ENCODE assay signal across 8 cellular contexts in genomic region chr6:35737413-35738211, GRCh38. TPM values are rescaled to one million over a fixed set of nuclear protein-coding genes. Genes with fewer than 3 reads are reported as not detected.
DNase-seq lines count a peak whose midpoint lies in the region; ATAC-seq lines count a peak whose summit lies in the region.

No MANE protein-coding gene starts in this region.

- H3K9me3 Mint-ChIP-seq in T-cell = no peaks in the 10 kb centered on the region
- H3K9me3 Mint-ChIP-seq in natural killer cell treated with Interleukin-12 subunit alpha and Interleukin-12 subunit beta and Interleukin-15 and Interleukin-18, amount 100 ng/mL, for 72 hours = no peaks in the 10 kb centered on the region

- peak overlapping the region; percentile 79 to 90 for H3K27ac Mint-ChIP-seq in T-cell
- peak overlapping the region in 1 of 2 donors; percentile 53 for H3K27ac Mint-ChIP-seq in natural killer cell treated with Interleukin-12 subunit alpha and Interleukin-12 subunit beta and Interleukin-15 and Interleukin-18, amount 100 ng/mL, for 72 hours

- DNase-seq in AML-193 (lab: John Stamatoyannopoulos, UW) (peak; percentile 92 to 93), GM19238 (ENCODE audit: insufficient read length, low spot score) (peak; percentile 45), NCI-H2029 (lab: John Stamatoyannopoulos, UW) (peak; percentile 65), T-cell (peak in 2 of 34 experiments; percentile 42 to 46), epidermal melanocyte (ENCODE audit: insufficient read length, low spot score) (peak; percentile 79)
- no peak for DNase-seq in natural killer cell treated with Interleukin-12 subunit alpha and Interleukin-12 subunit beta and Interleukin-15 and Interleukin-18, amount 100 ng/mL, for 72 hours (ENCODE audit: low spot score)

- peak; percentile 67 to 73 (median 70) for ATAC-seq in T-cell (replicated peaks in 1 of 4)
- ATAC-seq in natural killer cell treated with Interleukin-12 subunit alpha and Interleukin-12 subunit beta and Interleukin-15 and Interleukin-18, amount 100 ng/mL, for 72 hours = peak; percentile 60 to 76
- ATAC-seq in GM21526 (IDR thresholded peaks at IDR 0.05; ENCODE audit: low FRiP score, unreplicated experiment) = no peak
- ATAC-seq in GM21576 (IDR thresholded peaks at IDR 0.05; ENCODE audit: unreplicated experiment) = no peak

- POLR2A ChIA-PET in T-cell (lab: Charles Lee) = interaction anchor here in 1 of 2 donors (1.3 kb wide), 1 partner anchor 136 kb away, joined by 3 read pairs; no protein-coding TSS in a partner anchor

- peak overlapping the region in 1 of 3 donors; percentile 60 for H3K4me3 Mint-ChIP-seq in T-cell
- H3K4me3 Mint-ChIP-seq in natural killer cell treated with Interleukin-12 subunit alpha and Interleukin-12 subunit beta and Interleukin-15 and Interleukin-18, amount 100 ng/mL, for 72 hours = no peak overlapping the region

- CTCF ChIA-PET in T-cell (lab: Charles Lee) = interaction anchor here (0.6 to 2.7 kb wide), 31 partner anchors 10 to 434 kb away, joined by 3 to 51 read pairs (median 4); partner anchors contain the start of gene FKBP5 (in 1 of the 2)

- peaks cover 0 to 2% of the 10 kb centered on the region in 2 donors for H3K27me3 Mint-ChIP-seq in T-cell
- H3K27me3 Mint-ChIP-seq in natural killer cell treated with Interleukin-12 subunit alpha and Interleukin-12 subunit beta and Interleukin-15 and Interleukin-18, amount 100 ng/mL, for 72 hours = no peaks in the 10 kb centered on the region

- peaks cover 43 to 49% (median 46%) of the 10 kb centered on the region in 3 donors for H3K4me1 Mint-ChIP-seq in T-cell
- peaks cover 11 to 16% of the 10 kb centered on the region in 2 donors for H3K4me1 Mint-ChIP-seq in natural killer cell treated with Interleukin-12 subunit alpha and Interleukin-12 subunit beta and Interleukin-15 and Interleukin-18, amount 100 ng/mL, for 72 hours (ENCODE audit: low read depth in 2 of 2)

- H3K36me3 Mint-ChIP-seq in T-cell = no peaks in the 10 kb centered on the region
- no peaks in the 10 kb centered on the region for H3K36me3 Mint-ChIP-seq in natural killer cell treated with Interleukin-12 subunit alpha and Interleukin-12 subunit beta and Interleukin-15 and Interleukin-18, amount 100 ng/mL, for 72 hours

RNA-seq across cellular contexts. Expression of gene ARMC12, which starts 0.8 kb away (rescaled TPM):
- total RNA-seq in T-cell = 1 to 10 TPM in 2 of 5 donors, under 1 TPM in 3; 0.63 to 1.8 (median 0.90) TPM
- not detected for total RNA-seq in natural killer cell treated with Interleukin-12 subunit alpha and Interleukin-12 subunit beta and Interleukin-15 and Interleukin-18, amount 100 ng/mL, for 72 hours

RNA-seq across cellular contexts. Expression of gene CLPSL2, which starts 38.8 kb away (rescaled TPM):
- total RNA-seq in T-cell = not detected
- not detected for total RNA-seq in natural killer cell treated with Interleukin-12 subunit alpha and Interleukin-12 subunit beta and Interleukin-15 and Interleukin-18, amount 100 ng/mL, for 72 hours

RNA-seq across cellular contexts. Expression of gene CLPSL1, which starts 43.2 kb away (rescaled TPM):
- total RNA-seq in T-cell = not detected
- not detected for total RNA-seq in natural killer cell treated with Interleukin-12 subunit alpha and Interleukin-12 subunit beta and Interleukin-15 and Interleukin-18, amount 100 ng/mL, for 72 hours

RNA-seq across cellular contexts. Expression of gene FKBP5, which starts 48.9 kb away (rescaled TPM):
- 100 to 1,000 TPM in 1 of 5 donors, 10 to 100 TPM in 4; 61.4 to 130 (median 63.9) TPM for total RNA-seq in T-cell
- 10 to 100 TPM; 14.1 to 32.5 TPM for total RNA-seq in natural killer cell treated with Interleukin-12 subunit alpha and Interleukin-12 subunit beta and Interleukin-15 and Interleukin-18, amount 100 ng/mL, for 72 hours

RNA-seq across cellular contexts. Expression of gene CLPS, which starts 59.5 kb away (rescaled TPM):
- total RNA-seq in T-cell = 1 to 10 TPM in 3 of 5 donors, not detected in 2; 5.9 to 8.2 (median 6.2) TPM
- total RNA-seq in natural killer cell treated with Interleukin-12 subunit alpha and Interleukin-12 subunit beta and Interleukin-15 and Interleukin-18, amount 100 ng/mL, for 72 hours = not detected

Comparison
In these comparisons a context has a peak if more than half of its experiments do, and no peak if none do; other contexts are left out.
1. ATAC-seq: peak in T-cell (4 of 4) and natural killer cell treated with Interleukin-12 subunit alpha and Interleukin-12 subunit beta and Interleukin-15 and Interleukin-18, amount 100 ng/mL, for 72 hours (2 of 2); none in GM21526 (single experiment) and GM21576 (single experiment).